ENCODE assay signal across 1 cellular context in genomic region chr5:181219262-181220177, GRCh38.
TF ChIP-seq lines count a peak whose summit lies in the region.

No MANE protein-coding gene starts in this region.

TF ChIP-seq in HepG2, 621 proteins besides CTCF, POLR2A, EP300 and RAD21:
- TF ChIP-seq ZBTB38 (CRISPR knock-in tag; IDR thresholded peaks at IDR 0.05) (peak; percentile 82), GTF3A (CRISPR knock-in tag; conservative IDR thresholded peaks at IDR 0.05) (no peak), ZNF614 (CRISPR knock-in tag; IDR thresholded peaks at IDR 0.05; ENCODE audit: borderline replicate concordance) (no peak), ZNF687 (CRISPR knock-in tag; IDR thresholded peaks at IDR 0.05) (0 out of 2 replicates have a peak, but pooled peaks have one; percentile 14), CEBPB (IDR thresholded peaks at IDR 0.05; ENCODE audit: borderline replicate concordance, low read depth, low read length) (peak; percentile 42; the same call in 1 of the 2 replicates), ZNF224 (CRISPR knock-in tag; IDR thresholded peaks at IDR 0.05) (no peak), NR2F2 (IDR thresholded peaks at IDR 0.05; ENCODE audit: borderline replicate concordance, low read depth) (no peak), ZIK1 (CRISPR knock-in tag; IDR thresholded peaks at IDR 0.05; ENCODE audit: borderline replicate concordance, low read depth) (no peak), TFDP2 (CRISPR knock-in tag; IDR thresholded peaks at IDR 0.05) (no peak), HIVEP1 (CRISPR knock-in tag; IDR thresholded peaks at IDR 0.05) (no peak), GFI1 (CRISPR knock-in tag; IDR thresholded peaks at IDR 0.05; ENCODE audit: borderline replicate concordance) (no peak), ZBTB3 (CRISPR knock-in tag; IDR thresholded peaks at IDR 0.05; ENCODE audit: borderline replicate concordance, low read depth) (no peak), ZSCAN30 (CRISPR knock-in tag; IDR thresholded peaks at IDR 0.05) (no peak), THAP11 (CRISPR knock-in tag; IDR thresholded peaks at IDR 0.05) (no peak), PRPF4 (IDR thresholded peaks at IDR 0.05; ENCODE audit: low read depth, low read length, poor library complexity, severe bottlenecking) (peak; percentile 55)
